20 cellular contexts compared by ENCODE assay signal in the genomic region with DNA sequence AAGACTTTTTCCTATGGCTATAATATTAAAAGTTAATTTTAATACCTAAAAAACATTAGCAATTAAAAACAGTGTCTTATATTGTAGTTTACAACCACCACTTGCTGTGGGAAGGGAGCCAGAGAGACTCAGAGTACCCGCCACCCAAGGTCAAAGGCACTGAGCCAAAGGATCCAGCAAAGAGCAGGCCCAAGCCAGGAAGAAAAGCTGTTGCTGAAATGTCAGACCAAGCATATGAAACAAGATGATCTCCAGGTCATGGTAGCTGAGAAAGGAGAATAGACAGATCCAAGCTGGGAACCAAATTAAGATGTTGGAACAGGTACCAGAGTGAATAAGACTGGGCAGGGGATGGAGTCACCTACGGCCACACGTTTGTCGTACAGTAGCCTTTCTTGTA. TPM values are rescaled to one million over a fixed set of nuclear protein-coding genes. Genes with fewer than 3 reads are reported as not detected.
"Had no signal": no experiment of that assay in that cellular context is flagged by ENCODE, and none has a peak within 500 bp of the region (broad histone marks: within the 10 kb centered on the region; RNA-seq: fewer than 3 reads in every experiment).

No MANE protein-coding gene starts in this region.

- H3K4me3 ChIP-seq: colonic mucosa had no signal

- H3K27me3 ChIP-seq: colonic mucosa, neutrophil had no signal

- H3K4me1 ChIP-seq: colonic mucosa had no signal

- H3K27ac ChIP-seq: colonic mucosa, epithelial cell of prostate, neutrophil had no signal

- DNase-seq: activated CD4-positive, alpha-beta T cell treated with anti-CD3 and anti-CD28 coated beads for 36 hours; activated CD4-positive, alpha-beta T cell treated with anti-CD3 and anti-CD28 coated beads, Interleukin-2, amount 50 U/mL, for 48 hours; activated gamma-delta T cell treated with Interleukin-2 at 50 U/mL for 16 hours; central memory CD4-positive, alpha-beta T cell; colonic mucosa; endodermal cell; foreskin fibroblast; glutamatergic neuron; kidney; mesendoderm had no signal

- H3K9me3 ChIP-seq: colonic mucosa, neutrophil had no signal

- H3K36me3 ChIP-seq: colonic mucosa, neutrophil had no signal

- ATAC-seq: activated CD4-positive, alpha-beta T cell treated with anti-CD3 and anti-CD28 coated beads for 36 hours; natural killer cell treated with Interleukin-12 subunit alpha and Interleukin-12 subunit beta and Interleukin-15 and Interleukin-18, amount 100 ng/mL, for 72 hours had no signal

RNA-seq across cellular contexts. Expression of gene ATOH1, which starts 18.8 kb away (rescaled TPM):
- total RNA-seq: activated CD4-positive, alpha-beta T cell treated with anti-CD3 and anti-CD28 coated beads for 36 hours; activated T-helper 1 cell treated with anti-CD3 and anti-CD28 coated beads, Interleukin-12 subunit alpha, Interleukin-12 subunit beta, Interleukin-2, Interleukin-4 antibody, amounts not matched to agents 30 ng/mL and 10 ng/mL and 1 ng/mL, durations not matched to agents 14 hours and 24 hours and 36 hours; kidney; liver; natural killer cell treated with Interleukin-12 subunit alpha and Interleukin-12 subunit beta and Interleukin-15 and Interleukin-18, amount 100 ng/mL, for 72 hours; renal cortical epithelial cell; skeletal muscle tissue; T-helper 2 cell treated with Interferon-gamma antibody and Interleukin-4, amounts not matched to agents 100 ng/mL and 5 ng/mL, for 36 hours; temporal lobe; ureter had no signal
- polyA plus RNA-seq: liver had no signal
